In genomic region chr17:66755101-66755943, GRCh38 we compare ENCODE assay signal across 1 cellular context.
TF ChIP-seq lines count a peak whose summit lies in the region.

No MANE protein-coding gene starts in this region.

TF ChIP-seq in WTC11, 78 proteins besides CTCF, POLR2A, EP300 and RAD21 (continued from another document):
- TF ChIP-seq HMGXB4 (CRISPR knock-in tag; IDR thresholded peaks at IDR 0.05) (no peak), ZNF512 (CRISPR knock-in tag; IDR thresholded peaks at IDR 0.05; ENCODE audit: borderline replicate concordance) (no peak), TCF7 (CRISPR knock-in tag; IDR thresholded peaks at IDR 0.05; ENCODE audit: low read depth) (no peak), ETV6 (CRISPR knock-in tag; IDR thresholded peaks at IDR 0.05) (no peak)
